Comparison of ENCODE assay signal across 14 cellular contexts in genomic region chr11:117743121-117743815, GRCh38. TPM values are rescaled to one million over a fixed set of nuclear protein-coding genes. Genes with fewer than 3 reads are reported as not detected.
A peak's percentile ranks its signal among the peaks of the same experiment; 100 is the strongest.
DNase-seq lines count a peak whose midpoint lies in the region; ATAC-seq and TF ChIP-seq lines count a peak whose summit lies in the region.
"Had no signal": no experiment of that assay in that cellular context is flagged by ENCODE, and none has a peak within 500 bp of the region (broad histone marks: within the 10 kb centered on the region; RNA-seq: fewer than 3 reads in every experiment).

No MANE protein-coding gene starts in this region.

- H3K9me3 Mint-ChIP-seq in Calu3 (ENCODE audit: low read depth, unreplicated experiment): no peaks in the 10 kb centered on the region

- intact Hi-C loops in Calu3 (cut with micrococcal nuclease; ENCODE audit: unreplicated experiment): no loop called here

- CTCF ChIA-PET in Calu3 (lab: Charles Lee): no interaction called here

- ATAC-seq in HG02759 (IDR thresholded peaks at IDR 0.05; ENCODE audit: unreplicated experiment): no peak
- ATAC-seq: left ventricle myocardium superior had no signal

- TF ChIP-seq CTCF in Calu3 (IDR thresholded peaks at IDR 0.05; ENCODE audit: unreplicated experiment): no peak

- DNase-seq in Calu3 (peak; percentile 45), HK-2 (ENCODE audit: unreplicated experiment) (peak; percentile 9), NCI-H526 treated with DMSO at 0.1 percent for 48 hours (lab: John Stamatoyannopoulos, UW) (peak; percentile 62), iPS-NIHi11 (ENCODE audit: low spot score) (peak; percentile 39), AG20443 (ENCODE audit: low spot score) (no peak), GOT3 (lab: John Stamatoyannopoulos, UW) (no peak), NCI-H1436 (lab: John Stamatoyannopoulos, UW) (no peak)
- DNase-seq: activated CD8-positive, alpha-beta memory T cell treated with anti-CD3 and anti-CD28 coated beads, Interleukin-2, amount 50 U/mL, for 48 hours; CD4-positive, CD25-positive, alpha-beta regulatory T cell; colonic mucosa; esophagus squamous epithelium; hypothalamus; left ventricle myocardium superior had no signal

- no peak overlapping the region for H3K27ac Mint-ChIP-seq in Calu3 (ENCODE audit: unreplicated experiment)

- H3K27me3 Mint-ChIP-seq in Calu3 (ENCODE audit: unreplicated experiment): peaks cover 51% of the 10 kb centered on the region

- H3K4me1 Mint-ChIP-seq in Calu3 (ENCODE audit: low read depth, unreplicated experiment): peaks cover 12% of the 10 kb centered on the region

- no TSS peak for BruUV-seq in Calu3 (replicated peaks; lab: Mats Ljungman, UMichigan)

- no peak overlapping the region for H3K4me3 Mint-ChIP-seq in Calu3 (ENCODE audit: low read depth, unreplicated experiment)
- H3K4me3 Mint-ChIP-seq: CD4-positive, CD25-positive, alpha-beta regulatory T cell had no signal

- no peaks in the 10 kb centered on the region for H3K36me3 Mint-ChIP-seq in Calu3 (ENCODE audit: insufficient read depth, unreplicated experiment)
- H3K36me3 Mint-ChIP-seq: CD4-positive, CD25-positive, alpha-beta regulatory T cell had no signal

RNA-seq across cellular contexts. Expression of gene DSCAML1, which starts 53.7 kb away (rescaled TPM):
- total RNA-seq in Calu3 (2022): 0.07 and 0.27 TPM in 2 replicates

Comparison
In these comparisons a context has a peak if more than half of its experiments do, and no peak if none do; other contexts are left out.
1. DNase-seq: peak in Calu3 (single experiment), HK-2 (single experiment), NCI-H526 treated with DMSO at 0.1 percent for 48 hours (single experiment) and iPS-NIHi11 (single experiment); none in AG20443 (single experiment), GOT3 (single experiment) and NCI-H1436 (single experiment).